In the genomic region with DNA sequence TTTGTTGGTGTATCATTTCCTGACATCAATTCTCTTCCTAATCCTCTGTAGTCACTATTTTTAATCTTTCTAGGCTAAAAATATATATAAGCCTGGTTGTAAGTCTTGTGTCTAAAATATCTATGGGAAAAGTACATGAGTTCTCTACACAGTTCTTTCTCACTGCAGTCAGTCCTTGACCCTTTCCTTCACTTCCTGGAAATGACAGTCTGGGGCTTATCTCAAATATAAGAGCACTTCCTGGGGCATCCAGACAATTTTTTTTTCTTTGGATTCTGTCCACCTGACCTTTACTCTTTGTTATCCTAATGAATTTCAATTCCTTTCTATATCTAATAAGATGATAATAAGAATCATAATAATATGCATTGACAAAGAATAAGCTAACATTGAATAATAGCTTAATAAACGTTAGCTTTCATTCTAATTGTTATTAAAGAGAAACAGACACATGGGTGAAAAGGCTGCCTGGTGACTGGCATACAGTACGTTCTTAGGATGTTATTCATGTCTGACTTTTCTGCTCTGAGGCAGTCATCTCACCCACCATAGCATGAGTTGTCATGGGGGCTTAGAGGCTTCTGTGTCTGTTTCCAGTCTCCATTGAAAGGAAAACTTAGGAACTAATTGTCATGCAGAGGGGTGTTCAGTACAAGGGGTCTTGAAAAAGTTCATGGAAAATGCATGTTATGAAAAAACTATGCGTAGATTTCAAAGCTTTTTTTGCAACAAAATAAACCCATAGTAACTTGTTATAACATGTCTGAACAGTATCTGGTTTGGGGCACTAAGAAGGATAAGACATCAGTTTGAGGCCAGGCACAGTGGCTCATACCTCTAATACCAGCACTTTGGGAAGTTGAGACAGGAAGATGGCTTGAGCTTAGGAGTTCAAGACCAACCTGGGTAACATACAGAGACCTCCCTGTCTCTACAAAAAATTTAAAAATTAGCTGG, we compare ENCODE assay signal across 20 cellular contexts.
DNase-seq lines count a peak whose midpoint lies in the region; ATAC-seq and TF ChIP-seq lines count a peak whose summit lies in the region.
"Had no signal": no experiment of that assay in that cellular context is flagged by ENCODE, and none has a peak within 500 bp of the region (broad histone marks: within the 10 kb centered on the region; RNA-seq: fewer than 3 reads in every experiment).

No MANE protein-coding gene starts in this region.

- DNase-seq in MCF 10A (ENCODE audit: unreplicated experiment) = no peak
- no peak for DNase-seq in breast epithelium (ENCODE audit: low spot score in 2 of 2)
- DNase-seq in cardiac fibroblast (ENCODE audit: low read depth in 2 of 2) = peak; percentile 7 to 9
- peak; percentile 61 to 82 for DNase-seq in foreskin keratinocyte
- DNase-seq in progenitor cell of endocrine pancreas (ENCODE audit: low spot score, unreplicated experiment) = no peak
- DNase-seq in COR-L47 (lab: John Stamatoyannopoulos, UW) = no peak
- no peak for DNase-seq in NCI-H82 (lab: John Stamatoyannopoulos, UW)
- DNase-seq: 8988T; CD4-positive, alpha-beta memory T cell; DND-41; GM23248; KBM-7; NCI-H1417 treated with DMSO at 0.1 percent for 48 hours; NCI-H1930; NCI-H2171; NCI-H510A; NCI-H774; PC-3 had no signal

- H3K36me3 Mint-ChIP-seq in MCF 10A (ENCODE audit: insufficient read depth, unreplicated experiment) = peaks cover 75% of the 10 kb centered on the region
- peaks cover 30% of the 10 kb centered on the region for H3K36me3 Mint-ChIP-seq in progenitor cell of endocrine pancreas (ENCODE audit: insufficient read depth)
- H3K36me3 Mint-ChIP-seq: CD4-positive, alpha-beta memory T cell had no signal

- H3K4me3 Mint-ChIP-seq in MCF 10A (ENCODE audit: unreplicated experiment) (no peak overlapping the region), progenitor cell of endocrine pancreas (ENCODE audit: low read depth) (no peak overlapping the region)
- H3K4me3 Mint-ChIP-seq: CD4-positive, alpha-beta memory T cell had no signal

- POLR2A ChIA-PET in MCF 10A (lab: Yijun Ruan, JAX) = interaction anchor here (0.6 to 1.8 kb wide), 4 partner anchors 16 to 110 kb away, joined by 3 to 5 read pairs (median 4); no protein-coding TSS in a partner anchor

- H3K27ac Mint-ChIP-seq in MCF 10A (ENCODE audit: low read depth, unreplicated experiment) = peak overlapping the region; percentile 7
- peak overlapping the region; percentile 47 for H3K27ac Mint-ChIP-seq in progenitor cell of endocrine pancreas
- H3K27ac Mint-ChIP-seq: CD4-positive, alpha-beta memory T cell had no signal

- H3K4me1 ChIP-seq in breast epithelium = no peaks in the 10 kb centered on the region
- peaks cover 14% of the 10 kb centered on the region for H3K4me1 ChIP-seq in foreskin keratinocyte

- no peaks in the 10 kb centered on the region for H3K9me3 Mint-ChIP-seq in MCF 10A (ENCODE audit: unreplicated experiment)
- no peaks in the 10 kb centered on the region for H3K9me3 Mint-ChIP-seq in progenitor cell of endocrine pancreas (ENCODE audit: low read depth)
- H3K9me3 Mint-ChIP-seq: CD4-positive, alpha-beta memory T cell had no signal

- H3K9me3 ChIP-seq in breast epithelium = no peaks in the 10 kb centered on the region

- H3K27ac ChIP-seq in breast epithelium (no peak overlapping the region), foreskin keratinocyte (peak overlapping the region; percentile 32)
- H3K27ac ChIP-seq: GM23248 had no signal

- H3K27me3 ChIP-seq in breast epithelium (no peaks in the 10 kb centered on the region), foreskin keratinocyte (no peaks in the 10 kb centered on the region)

- CTCF ChIA-PET in MCF 10A (lab: Yijun Ruan, JAX) = interaction anchor here (0.6 to 0.7 kb wide), 4 partner anchors 24 to 1632 kb away, joined by 3 read pairs; no protein-coding TSS in a partner anchor

- no peak for TF ChIP-seq POLR2A in breast epithelium (IDR thresholded peaks at IDR 0.05)

- no peaks in the 10 kb centered on the region for H3K36me3 ChIP-seq in breast epithelium

- H3K27me3 Mint-ChIP-seq in MCF 10A (ENCODE audit: insufficient read depth, unreplicated experiment) = no peaks in the 10 kb centered on the region
- H3K27me3 Mint-ChIP-seq in progenitor cell of endocrine pancreas = no peaks in the 10 kb centered on the region

- ATAC-seq in foreskin keratinocyte (peak; percentile 95), HG03565 (IDR thresholded peaks at IDR 0.05; ENCODE audit: unreplicated experiment) (no peak)
- ATAC-seq: HCT116, PC-3 had no signal

- no TSS peak for BruUV-seq in MCF 10A (replicated peaks; lab: Mats Ljungman, UMichigan)

- intact Hi-C loops in MCF 10A (cut with micrococcal nuclease) = no loop called here
- intact Hi-C loops in breast epithelium (cut with DNase I; ENCODE audit: low total_unique reads) = loop anchor here (5.0 kb wide), 1 partner anchor 561 kb away; no protein-coding TSS in a partner anchor

- H3K4me1 Mint-ChIP-seq in MCF 10A (ENCODE audit: insufficient read depth, unreplicated experiment) = no peaks in the 10 kb centered on the region
- H3K4me1 Mint-ChIP-seq in progenitor cell of endocrine pancreas (ENCODE audit: low read depth) = peaks cover 3% of the 10 kb centered on the region
- H3K4me1 Mint-ChIP-seq: CD4-positive, alpha-beta memory T cell had no signal

- TF ChIP-seq CTCF in MCF 10A (IDR thresholded peaks at IDR 0.05; ENCODE audit: unreplicated experiment) (no peak), breast epithelium (IDR thresholded peaks at IDR 0.05) (no peak), cardiac fibroblast (IDR thresholded peaks at IDR 0.05; ENCODE audit: low read depth, low read length) (no peak), foreskin keratinocyte (conservative IDR thresholded peaks at IDR 0.05) (no peak), progenitor cell of endocrine pancreas (IDR thresholded peaks at IDR 0.05; ENCODE audit: unreplicated experiment) (no peak)

- H3K4me3 ChIP-seq in breast epithelium (no peak overlapping the region), cardiac fibroblast (replicated peaks in 1 of 2; ENCODE audit: low read depth in 2 of 2, low read length in 2 of 2) (no peak overlapping the region)
- H3K4me3 ChIP-seq: GM23248 had no signal

Comparison
In these comparisons a context has a peak if more than half of its experiments do, and no peak if none do; other contexts are left out.
1. DNase-seq: peak in cardiac fibroblast (2 of 2) and foreskin keratinocyte (2 of 2); none in MCF 10A (single experiment), breast epithelium (0 of 2), progenitor cell of endocrine pancreas (single experiment), COR-L47 (single experiment) and NCI-H82 (single experiment).